In the genomic region with DNA sequence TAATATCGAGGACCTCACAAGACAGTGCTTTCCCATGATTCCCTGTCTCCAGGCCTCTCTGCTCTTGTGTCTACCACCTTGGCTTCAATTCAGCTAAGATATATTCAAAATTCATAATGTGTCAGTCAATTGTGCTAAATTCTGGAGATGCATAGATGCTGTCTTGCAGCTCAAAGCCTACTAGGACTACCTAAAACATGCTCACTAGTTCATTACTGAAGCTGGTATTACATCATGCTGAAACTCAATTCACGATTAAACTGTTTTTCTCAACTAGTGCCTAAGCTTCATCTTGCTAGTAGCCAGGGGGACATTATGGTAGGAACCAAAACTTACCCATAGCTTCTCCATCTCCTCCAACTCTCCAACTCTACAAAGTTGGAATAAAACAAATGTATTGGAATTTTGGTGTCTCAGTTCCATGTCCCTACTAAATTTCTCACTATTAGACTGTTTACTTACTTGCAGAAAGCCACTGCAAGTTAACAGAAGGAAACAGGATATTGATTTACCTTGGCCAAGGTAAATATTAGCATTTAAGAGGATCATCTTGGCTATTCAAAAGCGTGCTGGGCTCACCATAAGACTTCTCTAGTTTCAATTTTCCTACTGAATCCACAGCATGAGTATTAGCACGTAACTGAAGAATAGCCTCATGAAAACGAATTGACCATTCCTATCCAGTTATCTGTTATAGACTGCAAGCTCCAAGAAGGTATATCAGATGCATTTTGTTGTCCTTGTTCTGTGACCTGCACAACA, we compare ENCODE assay signal across 1 cellular context.
A peak's percentile ranks its signal among the peaks of the same experiment; 100 is the strongest.
TF ChIP-seq lines count a peak whose summit lies in the region.

No MANE protein-coding gene starts in this region.

TF ChIP-seq in HepG2, 621 proteins besides CTCF, POLR2A, EP300 and RAD21 (continued from another document):
- peak; percentile 34; the same call in 1 of the 2 replicates for TF ChIP-seq ARID5B (CRISPR knock-in tag; IDR thresholded peaks at IDR 0.05)
- no peak for TF ChIP-seq SRF (IDR thresholded peaks at IDR 0.05; ENCODE audit: low read depth, low read length)
- TF ChIP-seq MED1 (CRISPR knock-in tag; IDR thresholded peaks at IDR 0.05): peak; percentile 10; the same call in 1 of the 2 replicates
- no peak for TF ChIP-seq ZNF33A (CRISPR knock-in tag; IDR thresholded peaks at IDR 0.05; ENCODE audit: borderline replicate concordance)
- TF ChIP-seq, protein P1, sequence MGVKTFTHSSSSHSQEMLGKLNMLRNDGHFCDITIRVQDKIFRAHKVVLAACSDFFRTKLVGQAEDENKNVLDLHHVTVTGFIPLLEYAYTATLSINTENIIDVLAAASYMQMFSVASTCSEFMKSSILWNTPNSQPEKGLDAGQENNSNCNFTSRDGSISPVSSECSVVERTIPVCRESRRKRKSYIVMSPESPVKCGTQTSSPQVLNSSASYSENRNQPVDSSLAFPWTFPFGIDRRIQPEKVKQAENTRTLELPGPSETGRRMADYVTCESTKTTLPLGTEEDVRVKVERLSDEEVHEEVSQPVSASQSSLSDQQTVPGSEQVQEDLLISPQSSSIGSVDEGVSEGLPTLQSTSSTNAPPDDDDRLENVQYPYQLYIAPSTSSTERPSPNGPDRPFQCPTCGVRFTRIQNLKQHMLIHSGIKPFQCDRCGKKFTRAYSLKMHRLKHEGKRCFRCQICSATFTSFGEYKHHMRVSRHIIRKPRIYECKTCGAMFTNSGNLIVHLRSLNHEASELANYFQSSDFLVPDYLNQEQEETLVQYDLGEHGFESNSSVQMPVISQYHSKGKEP (CRISPR knock-in tag; IDR thresholded peaks at IDR 0.05): no peak
- TF ChIP-seq ZNF780A (CRISPR knock-in tag; IDR thresholded peaks at IDR 0.05): 0 out of 2 replicates have a peak, but pooled peaks have one; percentile 38
- 0 out of 2 replicates have a peak, but pooled peaks have one; percentile 20 for TF ChIP-seq RXRB (CRISPR knock-in tag; IDR thresholded peaks at IDR 0.05; ENCODE audit: borderline replicate concordance)
- TF ChIP-seq, protein P2, sequence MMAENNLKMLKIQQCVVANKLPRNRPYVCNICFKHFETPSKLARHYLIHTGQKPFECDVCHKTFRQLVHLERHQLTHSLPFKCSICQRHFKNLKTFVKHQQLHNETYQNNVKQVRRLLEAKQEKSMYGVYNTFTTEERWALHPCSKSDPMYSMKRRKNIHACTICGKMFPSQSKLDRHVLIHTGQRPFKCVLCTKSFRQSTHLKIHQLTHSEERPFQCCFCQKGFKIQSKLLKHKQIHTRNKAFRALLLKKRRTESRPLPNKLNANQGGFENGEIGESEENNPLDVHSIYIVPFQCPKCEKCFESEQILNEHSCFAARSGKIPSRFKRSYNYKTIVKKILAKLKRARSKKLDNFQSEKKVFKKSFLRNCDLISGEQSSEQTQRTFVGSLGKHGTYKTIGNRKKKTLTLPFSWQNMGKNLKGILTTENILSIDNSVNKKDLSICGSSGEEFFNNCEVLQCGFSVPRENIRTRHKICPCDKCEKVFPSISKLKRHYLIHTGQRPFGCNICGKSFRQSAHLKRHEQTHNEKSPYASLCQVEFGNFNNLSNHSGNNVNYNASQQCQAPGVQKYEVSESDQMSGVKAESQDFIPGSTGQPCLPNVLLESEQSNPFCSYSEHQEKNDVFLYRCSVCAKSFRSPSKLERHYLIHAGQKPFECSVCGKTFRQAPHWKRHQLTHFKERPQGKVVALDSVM (CRISPR knock-in tag; IDR thresholded peaks at IDR 0.05): no peak
- TF ChIP-seq, protein P3, sequence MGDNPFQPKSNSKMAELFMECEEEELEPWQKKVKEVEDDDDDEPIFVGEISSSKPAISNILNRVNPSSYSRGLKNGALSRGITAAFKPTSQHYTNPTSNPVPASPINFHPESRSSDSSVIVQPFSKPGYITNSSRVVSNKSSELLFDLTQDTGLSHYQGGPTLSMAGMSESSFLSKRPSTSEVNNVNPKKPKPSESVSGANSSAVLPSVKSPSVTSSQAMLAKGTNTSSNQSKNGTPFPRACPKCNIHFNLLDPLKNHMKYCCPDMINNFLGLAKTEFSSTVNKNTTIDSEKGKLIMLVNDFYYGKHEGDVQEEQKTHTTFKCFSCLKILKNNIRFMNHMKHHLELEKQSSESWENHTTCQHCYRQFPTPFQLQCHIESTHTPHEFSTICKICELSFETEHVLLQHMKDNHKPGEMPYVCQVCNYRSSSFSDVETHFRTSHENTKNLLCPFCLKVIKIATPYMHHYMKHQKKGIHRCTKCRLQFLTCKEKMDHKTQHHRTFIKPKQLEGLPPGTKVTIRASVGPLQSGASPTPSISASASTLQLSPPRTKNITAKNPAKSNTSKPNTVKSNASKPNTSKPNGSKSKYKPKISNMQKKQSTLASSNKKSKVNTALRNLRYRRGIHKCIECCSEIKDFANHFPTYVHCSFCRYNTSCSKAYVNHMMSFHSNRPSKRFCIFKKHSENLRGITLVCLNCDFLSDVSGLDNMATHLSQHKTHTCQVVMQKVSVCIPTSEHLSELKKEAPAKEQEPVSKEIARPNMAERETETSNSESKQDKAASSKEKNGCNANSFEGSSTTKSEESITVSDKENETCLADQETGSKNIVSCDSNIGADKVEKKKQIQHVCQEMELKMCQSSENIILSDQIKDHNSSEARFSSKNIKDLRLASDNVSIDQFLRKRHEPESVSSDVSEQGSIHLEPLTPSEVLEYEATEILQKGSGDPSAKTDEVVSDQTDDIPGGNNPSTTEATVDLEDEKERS (CRISPR knock-in tag; IDR thresholded peaks at IDR 0.05): peak; percentile 59
- TF ChIP-seq, protein P4, sequence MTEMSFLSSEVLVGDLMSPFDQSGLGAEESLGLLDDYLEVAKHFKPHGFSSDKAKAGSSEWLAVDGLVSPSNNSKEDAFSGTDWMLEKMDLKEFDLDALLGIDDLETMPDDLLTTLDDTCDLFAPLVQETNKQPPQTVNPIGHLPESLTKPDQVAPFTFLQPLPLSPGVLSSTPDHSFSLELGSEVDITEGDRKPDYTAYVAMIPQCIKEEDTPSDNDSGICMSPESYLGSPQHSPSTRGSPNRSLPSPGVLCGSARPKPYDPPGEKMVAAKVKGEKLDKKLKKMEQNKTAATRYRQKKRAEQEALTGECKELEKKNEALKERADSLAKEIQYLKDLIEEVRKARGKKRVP (CRISPR knock-in tag; IDR thresholded peaks at IDR 0.05): peak in 1 of 2 experiments; percentile 72; a peak in 2 of 4 replicates
- peak; percentile 28; the same call in 1 of the 2 replicates for TF ChIP-seq BCL6 (CRISPR knock-in tag; IDR thresholded peaks at IDR 0.05)
